In genomic region chr1:54403377-54403776, GRCh38 we compare ENCODE assay signal across 9 cellular contexts. TPM values are rescaled to one million over a fixed set of nuclear protein-coding genes. Genes with fewer than 3 reads are reported as not detected.
DNase-seq lines count a peak whose midpoint lies in the region; ATAC-seq, FAIRE-seq and TF ChIP-seq lines count a peak whose summit lies in the region.
"Had no signal": no experiment of that assay in that cellular context is flagged by ENCODE, and none has a peak within 500 bp of the region (broad histone marks: within the 10 kb centered on the region; RNA-seq: fewer than 3 reads in every experiment).

No MANE protein-coding gene starts in this region.

- peak overlapping the region; percentile 71 for H3K27ac Mint-ChIP-seq in activated naive CD8-positive, alpha-beta T cell treated with anti-CD3 and anti-CD28 coated beads, Interleukin-2, amount 50 U/mL, for 24 hours
- H3K27ac Mint-ChIP-seq in type B pancreatic cell = peak overlapping the region; percentile 52

- H3K4me3 Mint-ChIP-seq in activated naive CD8-positive, alpha-beta T cell treated with anti-CD3 and anti-CD28 coated beads, Interleukin-2, amount 50 U/mL, for 24 hours = peak overlapping the region; percentile 78
- H3K4me3 Mint-ChIP-seq in type B pancreatic cell = peak overlapping the region; percentile 95

- H3K27me3 ChIP-seq in cardiac muscle cell (no peaks in the 10 kb centered on the region), lower lobe of right lung (ENCODE audit: low read depth) (no peaks in the 10 kb centered on the region)

- peaks cover 7% of the 10 kb centered on the region for H3K9me3 Mint-ChIP-seq in activated naive CD8-positive, alpha-beta T cell treated with anti-CD3 and anti-CD28 coated beads, Interleukin-2, amount 50 U/mL, for 24 hours
- H3K9me3 Mint-ChIP-seq in type B pancreatic cell = no peaks in the 10 kb centered on the region

- H3K36me3 ChIP-seq in cardiac muscle cell = peaks cover 35% of the 10 kb centered on the region
- H3K36me3 ChIP-seq in lower lobe of right lung = peaks cover 38% of the 10 kb centered on the region

- H3K9me3 ChIP-seq in cardiac muscle cell (ENCODE audit: low read depth) = no peaks in the 10 kb centered on the region
- H3K9me3 ChIP-seq in lower lobe of right lung = no peaks in the 10 kb centered on the region

- H3K4me1 ChIP-seq in cardiac muscle cell (ENCODE audit: low read depth) (peaks cover 34% of the 10 kb centered on the region), lower lobe of right lung (peaks cover 44% of the 10 kb centered on the region)

- ATAC-seq in Right ventricle myocardium inferior = no peak
- ATAC-seq in activated naive CD8-positive, alpha-beta T cell treated with anti-CD3 and anti-CD28 coated beads, Interleukin-2, amount 50 U/mL, for 24 hours = no peak
- no peak for ATAC-seq in lower lobe of right lung
- no peak for ATAC-seq in GM18861 (IDR thresholded peaks at IDR 0.05; ENCODE audit: unreplicated experiment)

- H3K27me3 Mint-ChIP-seq in activated naive CD8-positive, alpha-beta T cell treated with anti-CD3 and anti-CD28 coated beads, Interleukin-2, amount 50 U/mL, for 24 hours = no peaks in the 10 kb centered on the region
- H3K27me3 Mint-ChIP-seq in type B pancreatic cell = no peaks in the 10 kb centered on the region

- TF ChIP-seq POLR2A in lower leg skin (IDR thresholded peaks at IDR 0.05) (no peak), GM12892 (IDR thresholded peaks at IDR 0.05; ENCODE audit: low read depth, low read length) (no peak)

- DNase-seq in cardiac muscle cell (ENCODE audit: low read depth in 1 of 2, low spot score in 1 of 2) (no peak), Right ventricle myocardium inferior (ENCODE audit: missing footprints) (no peak), lower lobe of right lung (no peak), type B pancreatic cell (ENCODE audit: extremely low spot score, unreplicated experiment) (no peak), lower leg skin (ENCODE audit: low spot score in 2 of 2) (no peak), GM12892 (ENCODE audit: insufficient read length) (no peak)
- DNase-seq in activated naive CD8-positive, alpha-beta T cell treated with anti-CD3 and anti-CD28 coated beads, Interleukin-2, amount 50 U/mL, for 24 hours = no peak

- peak overlapping the region; percentile 55 for H3K27ac ChIP-seq in cardiac muscle cell
- no peak overlapping the region for H3K27ac ChIP-seq in lower lobe of right lung

- H3K4me1 Mint-ChIP-seq in activated naive CD8-positive, alpha-beta T cell treated with anti-CD3 and anti-CD28 coated beads, Interleukin-2, amount 50 U/mL, for 24 hours = peaks cover 81% of the 10 kb centered on the region
- peaks cover 70% of the 10 kb centered on the region for H3K4me1 Mint-ChIP-seq in type B pancreatic cell (ENCODE audit: unreplicated experiment)

- H3K4me3 ChIP-seq in cardiac muscle cell (peak overlapping the region; percentile 85), lower lobe of right lung (peak overlapping the region; percentile 83), lower leg skin (ENCODE audit: low read depth, poor library complexity, severe bottlenecking) (no peak overlapping the region)

- no peak for FAIRE-seq in GM12892 (lab: Jason Lieb, UNC)
- FAIRE-seq: endometrium had no signal

- TF ChIP-seq CTCF in cardiac muscle cell (IDR thresholded peaks at IDR 0.05; ENCODE audit: low read depth, low read length) (no peak), lower lobe of right lung (IDR thresholded peaks at IDR 0.05) (no peak), type B pancreatic cell (conservative IDR thresholded peaks at IDR 0.05) (no peak), lower leg skin (IDR thresholded peaks at IDR 0.05) (no peak)

- 60 to 65% methylated on average over 8 of the region's 8 CpGs for WGBS in lower leg skin, 2 donors

- intact Hi-C loops in Right ventricle myocardium inferior (cut with DNase I) (loop anchor here (10.0 kb wide), 2 partner anchors 181 to 329 kb away; no protein-coding TSS in a partner anchor), lower lobe of right lung (cut with DNase I) (no loop called here), lower leg skin (cut with DNase I; ENCODE audit: low total_unique reads) (no loop called here)

- peaks cover 50% of the 10 kb centered on the region for H3K36me3 Mint-ChIP-seq in activated naive CD8-positive, alpha-beta T cell treated with anti-CD3 and anti-CD28 coated beads, Interleukin-2, amount 50 U/mL, for 24 hours (ENCODE audit: low read depth)
- peaks cover 56% of the 10 kb centered on the region for H3K36me3 Mint-ChIP-seq in type B pancreatic cell

RNA-seq across cellular contexts. Expression of gene SSBP3, which starts 2.8 kb away (rescaled TPM):
- total RNA-seq in cardiac muscle cell (81.0 and 90.6 TPM in 2 replicates), Right ventricle myocardium inferior (53.6 TPM), lower lobe of right lung (44.0 TPM), type B pancreatic cell (ENCODE audit: low replicate concordance) (69.5 and 129 TPM in 2 replicates), lower leg skin (10 to 100 TPM; 19.3 to 40.5 (median 31.3) TPM)
- polyA plus RNA-seq in cardiac muscle cell = 40.2 and 56.0 TPM in 2 replicates
- 15.7 TPM for polyA plus RNA-seq in GM12892 (2012; ENCODE audit: missing spikeins)
